ENCODE assay signal across 10 cellular contexts in genomic region chr19:10107254-10107653, GRCh38. TPM values are rescaled to one million over a fixed set of nuclear protein-coding genes. Genes with fewer than 3 reads are reported as not detected.
DNase-seq lines count a peak whose midpoint lies in the region; ATAC-seq, FAIRE-seq and TF ChIP-seq lines count a peak whose summit lies in the region.
"Had no signal": no experiment of that assay in that cellular context is flagged by ENCODE, and none has a peak within 500 bp of the region (broad histone marks: within the 10 kb centered on the region; RNA-seq: fewer than 3 reads in every experiment).

No MANE protein-coding gene starts in this region.

- no peaks in the 10 kb centered on the region for H3K27me3 Mint-ChIP-seq in Caco-2 (ENCODE audit: insufficient read depth, unreplicated experiment)

- peak overlapping the region; percentile 87 for H3K4me3 Mint-ChIP-seq in Caco-2 (ENCODE audit: unreplicated experiment)

- FAIRE-seq in endothelial cell of umbilical vein (lab: Jason Lieb, UNC): no peak

- peak overlapping the region; percentile 43 for H3K27ac ChIP-seq in OCI-LY3 (ENCODE audit: low read length)
- H3K27ac ChIP-seq in endothelial cell of umbilical vein (ENCODE audit: insufficient read depth, low read depth, low read length): peak overlapping the region; percentile 50
- H3K27ac ChIP-seq in osteoblast (ENCODE audit: low read depth, low read length): peak overlapping the region; percentile 88

- TF ChIP-seq POLR2A in endothelial cell of umbilical vein (IDR thresholded peaks at IDR 0.05; ENCODE audit: low read depth, low read length): no peak

- no TSS peak for BruUV-seq in Caco-2 (replicated peaks; lab: Mats Ljungman, UMichigan)
- BruUV-seq in endothelial cell of umbilical vein (replicated peaks; lab: Mats Ljungman, UMichigan): no TSS peak

- H3K4me1 ChIP-seq in Caco-2: no peaks in the 10 kb centered on the region; the same call in 1 of the 2 replicates
- peaks cover 52% of the 10 kb centered on the region for H3K4me1 ChIP-seq in OCI-LY3 (ENCODE audit: low read length)
- H3K4me1 ChIP-seq in endothelial cell of umbilical vein (ENCODE audit: control insufficient read depth, extremely low read depth, insufficient read depth, low read length): peaks cover 9% of the 10 kb centered on the region
- H3K4me1 ChIP-seq in osteoblast (ENCODE audit: insufficient read depth, low read length): peaks cover 10% of the 10 kb centered on the region

- H3K36me3 Mint-ChIP-seq in Caco-2 (ENCODE audit: insufficient read depth, unreplicated experiment): peaks cover 64% of the 10 kb centered on the region

- no peaks in the 10 kb centered on the region for H3K9me3 ChIP-seq in Caco-2
- H3K9me3 ChIP-seq in OCI-LY3 (ENCODE audit: insufficient read depth, low read length): no peaks in the 10 kb centered on the region
- H3K9me3 ChIP-seq in endothelial cell of umbilical vein (replicated peaks; ENCODE audit: control insufficient read depth, insufficient read depth, low read length): no peaks in the 10 kb centered on the region
- H3K9me3 ChIP-seq in osteoblast (ENCODE audit: low read depth, low read length): no peaks in the 10 kb centered on the region

- H3K4me3 ChIP-seq in Caco-2 (ENCODE audit: low read depth, low read length): peak overlapping the region; percentile 92
- peak overlapping the region; percentile 91 for H3K4me3 ChIP-seq in OCI-LY3 (ENCODE audit: low read length)
- peak overlapping the region; percentile 87 to 98 (median 95) for H3K4me3 ChIP-seq in endothelial cell of umbilical vein (replicated peaks in 1 of 3; ENCODE audit: insufficient read depth in 1 of 3, low read depth in 1 of 3, low read length in 3 of 3)
- peak overlapping the region; percentile 93 for H3K4me3 ChIP-seq in osteoblast (ENCODE audit: insufficient read depth, low read length)

- no peaks in the 10 kb centered on the region for H3K9me1 ChIP-seq in endothelial cell of umbilical vein (replicated peaks; ENCODE audit: control insufficient read depth, extremely low read depth, insufficient read depth, low read length)

- intact Hi-C loops in Caco-2 (cut with micrococcal nuclease; ENCODE audit: unreplicated experiment): no loop called here
- intact Hi-C loops in endothelial cell of umbilical vein (cut with micrococcal nuclease): loop anchor here (10.0 kb wide), 1 partner anchor 88 kb away; the partner anchor contains the start of gene DNMT1

- DNase-seq in Caco-2 (no peak), endothelial cell of umbilical vein (ENCODE audit: low read depth, low spot score) (no peak), osteoblast (ENCODE audit: insufficient read length, low spot score, missing footprints) (peak; percentile 61), COR-L47 (lab: John Stamatoyannopoulos, UW) (no peak)
- no peak for DNase-seq in activated CD4-positive, alpha-beta T cell treated with anti-CD3 and anti-CD28 coated beads, Interleukin-2, amount 50 U/mL, for 1 hour
- DNase-seq: amygdala, NCI-H187 treated with DMSO at 0.1 percent for 48 hours had no signal

- ATAC-seq in HG03378 (IDR thresholded peaks at IDR 0.05; ENCODE audit: unreplicated experiment) (no peak), HG02798 (IDR thresholded peaks at IDR 0.05; ENCODE audit: poor library complexity, unreplicated experiment) (no peak)

- peaks cover 2% of the 10 kb centered on the region; the same call in 1 of the 2 replicates for H3K36me3 ChIP-seq in Caco-2 (ENCODE audit: control insufficient read depth, insufficient read depth, low read length)
- H3K36me3 ChIP-seq in OCI-LY3 (replicated peaks; ENCODE audit: low read depth, low read length): peaks cover 43% of the 10 kb centered on the region
- H3K36me3 ChIP-seq in endothelial cell of umbilical vein (ENCODE audit: control insufficient read depth in 2 of 2, extremely low read depth in 1 of 2, insufficient read depth in 2 of 2, low read length in 2 of 2): peaks cover 8 to 31% of the 10 kb centered on the region in 2 experiments
- peaks cover 39% of the 10 kb centered on the region for H3K36me3 ChIP-seq in osteoblast (ENCODE audit: insufficient read depth, low read length)

- no peak overlapping the region for H2AFZ ChIP-seq in OCI-LY3 (ENCODE audit: low read depth, low read length)
- H2AFZ ChIP-seq in endothelial cell of umbilical vein (ENCODE audit: low read depth, low read length): no peak overlapping the region
- no peak overlapping the region for H2AFZ ChIP-seq in osteoblast (ENCODE audit: low read length)

- POLR2A ChIA-PET in Caco-2 (lab: Charles Lee): no interaction called here
- POLR2A ChIA-PET in endothelial cell of umbilical vein (lab: Charles Lee): interaction anchor here (1.9 kb wide), 1 partner anchor 11 kb away, joined by 11 read pairs; no protein-coding TSS in a partner anchor

- H3K4me2 ChIP-seq in OCI-LY3 (ENCODE audit: low read length): peak overlapping the region; percentile 96
- H3K4me2 ChIP-seq in endothelial cell of umbilical vein (ENCODE audit: insufficient read depth, low read length): peak overlapping the region; percentile 95
- peak overlapping the region; percentile 94 for H3K4me2 ChIP-seq in osteoblast (ENCODE audit: insufficient read depth, low read length)

- H3K27me3 ChIP-seq in Caco-2 (replicated peaks; ENCODE audit: control insufficient read depth, insufficient read depth, low read length): no peaks in the 10 kb centered on the region
- no peaks in the 10 kb centered on the region for H3K27me3 ChIP-seq in OCI-LY3 (ENCODE audit: low read depth, low read length)
- no peaks in the 10 kb centered on the region for H3K27me3 ChIP-seq in endothelial cell of umbilical vein (ENCODE audit: control insufficient read depth in 2 of 2, insufficient read depth in 2 of 2, low read length in 2 of 2)
- no peaks in the 10 kb centered on the region for H3K27me3 ChIP-seq in osteoblast (ENCODE audit: insufficient read depth, low read length)

- TF ChIP-seq CTCF in Caco-2 (IDR thresholded peaks at IDR 0.05; ENCODE audit: insufficient read depth in 1 of 2, low read depth in 1 of 2, low read length in 1 of 2, severe bottlenecking in 1 of 2, unreplicated experiment in 1 of 2) (no peak), OCI-LY3 (IDR thresholded peaks at IDR 0.05; ENCODE audit: low read depth, low read length) (no peak), endothelial cell of umbilical vein (IDR thresholded peaks at IDR 0.05; ENCODE audit: extremely low read depth in 1 of 2, insufficient read depth in 1 of 2, low read depth in 1 of 2, low read length in 2 of 2) (no peak), osteoblast (IDR thresholded peaks at IDR 0.05; ENCODE audit: extremely low read depth, low read depth, low read length) (no peak)

- H3K9ac ChIP-seq in OCI-LY3 (ENCODE audit: low read length): peak overlapping the region; percentile 95
- peak overlapping the region; percentile 85 for H3K9ac ChIP-seq in endothelial cell of umbilical vein (replicated peaks; ENCODE audit: extremely low read depth, insufficient read depth, low read length)

- CTCF ChIA-PET in Caco-2 (lab: Charles Lee) (interaction anchor here (0.6 kb wide), 1 partner anchor 152 kb away, joined by 3 read pairs; no protein-coding TSS in a partner anchor), endothelial cell of umbilical vein (lab: Charles Lee) (interaction anchor here (0.6 to 2.1 kb wide), 2 partner anchors 12 to 125 kb away, joined by 3 to 13 read pairs; no protein-coding TSS in a partner anchor)

- H3K9me3 Mint-ChIP-seq in Caco-2 (ENCODE audit: unreplicated experiment): no peaks in the 10 kb centered on the region

- peaks cover 40% of the 10 kb centered on the region for H3K79me2 ChIP-seq in OCI-LY3 (ENCODE audit: low read length)
- H3K79me2 ChIP-seq in endothelial cell of umbilical vein (ENCODE audit: control insufficient read depth, insufficient read depth, low read length): peaks cover 28% of the 10 kb centered on the region
- peaks cover 29% of the 10 kb centered on the region for H3K79me2 ChIP-seq in osteoblast (ENCODE audit: insufficient read depth, low read length)

- dilution Hi-C loops in endothelial cell of umbilical vein (cut with MboI; ENCODE audit: extremely low pct_ligation_motif_present, low sequenced_read_pairs): no loop called here

- peak overlapping the region; percentile 85 for H3K27ac Mint-ChIP-seq in Caco-2 (ENCODE audit: unreplicated experiment)

- peaks cover 11% of the 10 kb centered on the region for H3K4me1 Mint-ChIP-seq in Caco-2 (ENCODE audit: low read depth, unreplicated experiment)

- H4K20me1 ChIP-seq in OCI-LY3 (ENCODE audit: insufficient read depth, low read length) (no peaks in the 10 kb centered on the region; the same call in 1 of the 2 replicates), endothelial cell of umbilical vein (replicated peaks; ENCODE audit: control insufficient read depth, extremely low read depth, insufficient read depth, low read length) (no peaks in the 10 kb centered on the region), osteoblast (ENCODE audit: insufficient read depth, low read length) (peaks cover 6% of the 10 kb centered on the region)

RNA-seq across cellular contexts. Expression of gene PPAN, which starts 1.1 kb away (rescaled TPM):
- total RNA-seq in Caco-2 (2022) (61.0 and 62.8 TPM in 2 replicates), endothelial cell of umbilical vein (50.4 and 51.6 TPM in 2 replicates), osteoblast (19.2 and 20.9 TPM in 2 replicates)
- 27.6 and 30.1 TPM in 2 replicates for polyA plus RNA-seq in endothelial cell of umbilical vein
- 21.2 and 23.0 TPM in 2 replicates for polyA plus RNA-seq in endothelial cell of umbilical vein (2011; cell fraction: cytosol; rRNA removed)
- 51.0 and 57.7 TPM in 2 replicates for polyA plus RNA-seq in endothelial cell of umbilical vein (2011; cell fraction: nucleus; rRNA removed)
- polyA plus RNA-seq in endothelial cell of umbilical vein (2012): 22.0 and 31.9 TPM in 2 replicates
- polyA minus RNA-seq in endothelial cell of umbilical vein: 42.2 and 48.6 TPM in 2 replicates
- 66.6 TPM for polyA minus RNA-seq in endothelial cell of umbilical vein (2011; cell fraction: cytosol; rRNA and poly(A)+ RNA removed)
- 28.7 and 43.4 TPM in 2 replicates for polyA minus RNA-seq in endothelial cell of umbilical vein (2011; cell fraction: nucleus; rRNA and poly(A)+ RNA removed)

RNA-seq across cellular contexts. Expression of gene P2RY11, which starts 4.2 kb away (rescaled TPM):
- total RNA-seq in Caco-2 (2022): 18.4 and 18.6 TPM in 2 replicates
- total RNA-seq in endothelial cell of umbilical vein: 10.7 and 14.6 TPM in 2 replicates
- 3.6 and 5.4 TPM in 2 replicates for polyA plus RNA-seq in endothelial cell of umbilical vein
- 1.5 and 2.9 TPM in 2 replicates for polyA plus RNA-seq in endothelial cell of umbilical vein (2011; cell fraction: cytosol; rRNA removed)
- 14.2 and 14.5 TPM in 2 replicates for polyA plus RNA-seq in endothelial cell of umbilical vein (2011; cell fraction: nucleus; rRNA removed)
- 2.6 and 5.6 TPM in 2 replicates for polyA plus RNA-seq in endothelial cell of umbilical vein (2012)
- 4.0 and 5.1 TPM in 2 replicates for polyA minus RNA-seq in endothelial cell of umbilical vein
- polyA minus RNA-seq in endothelial cell of umbilical vein (2011; cell fraction: cytosol; rRNA and poly(A)+ RNA removed): 21.9 TPM
- polyA minus RNA-seq in endothelial cell of umbilical vein (2011; cell fraction: nucleus; rRNA and poly(A)+ RNA removed): 5.0 and 13.9 TPM in 2 replicates
- total RNA-seq in osteoblast: 2.1 and 2.2 TPM in 2 replicates

RNA-seq across cellular contexts. Expression of gene ANGPTL6, which starts 4.8 kb away (rescaled TPM):
- total RNA-seq in Caco-2 (2022) (0.23 and 0.49 TPM in 2 replicates), endothelial cell of umbilical vein (not detected in 2 replicates), osteoblast (not detected in 2 replicates)
- polyA plus RNA-seq in endothelial cell of umbilical vein: 0.15 and 0.32 TPM in 2 replicates
- polyA plus RNA-seq in endothelial cell of umbilical vein (2011; cell fraction: cytosol; rRNA removed): 0.08 and 0.10 TPM in 2 replicates
- 0.34 TPM in 1 of 2 replicates, not detected in the other for polyA plus RNA-seq in endothelial cell of umbilical vein (2011; cell fraction: nucleus; rRNA removed)
- not detected in 2 replicates for polyA plus RNA-seq in endothelial cell of umbilical vein (2012)
- not detected in 2 replicates for polyA minus RNA-seq in endothelial cell of umbilical vein
- not detected for polyA minus RNA-seq in endothelial cell of umbilical vein (2011; cell fraction: cytosol; rRNA and poly(A)+ RNA removed)
- polyA minus RNA-seq in endothelial cell of umbilical vein (2011; cell fraction: nucleus; rRNA and poly(A)+ RNA removed): not detected in 2 replicates

RNA-seq across cellular contexts. Expression of gene EIF3G, which starts 12.4 kb away (rescaled TPM):
- total RNA-seq in Caco-2 (2022) (214 and 229 TPM in 2 replicates), endothelial cell of umbilical vein (213 and 217 TPM in 2 replicates), osteoblast (226 and 252 TPM in 2 replicates)
- polyA plus RNA-seq in endothelial cell of umbilical vein: 253 and 294 TPM in 2 replicates
- 211 and 218 TPM in 2 replicates for polyA plus RNA-seq in endothelial cell of umbilical vein (2011; cell fraction: cytosol; rRNA removed)
- polyA plus RNA-seq in endothelial cell of umbilical vein (2011; cell fraction: nucleus; rRNA removed): 484 and 500 TPM in 2 replicates
- 179 and 217 TPM in 2 replicates for polyA plus RNA-seq in endothelial cell of umbilical vein (2012)
- 67.6 and 74.9 TPM in 2 replicates for polyA minus RNA-seq in endothelial cell of umbilical vein
- 87.3 TPM for polyA minus RNA-seq in endothelial cell of umbilical vein (2011; cell fraction: cytosol; rRNA and poly(A)+ RNA removed)
- polyA minus RNA-seq in endothelial cell of umbilical vein (2011; cell fraction: nucleus; rRNA and poly(A)+ RNA removed): 57.2 and 87.4 TPM in 2 replicates

RNA-seq across cellular contexts. Expression of gene SHFL, which starts 21.1 kb away (rescaled TPM):
- total RNA-seq in Caco-2 (2022) (3.6 and 6.2 TPM in 2 replicates), endothelial cell of umbilical vein (23.6 and 34.4 TPM in 2 replicates), osteoblast (20.6 and 22.4 TPM in 2 replicates)
- 36.9 and 40.0 TPM in 2 replicates for polyA plus RNA-seq in endothelial cell of umbilical vein
- polyA plus RNA-seq in endothelial cell of umbilical vein (2011; cell fraction: cytosol; rRNA removed): 18.6 and 27.1 TPM in 2 replicates
- polyA plus RNA-seq in endothelial cell of umbilical vein (2011; cell fraction: nucleus; rRNA removed): 86.2 and 88.9 TPM in 2 replicates
- polyA plus RNA-seq in endothelial cell of umbilical vein (2012): 18.2 and 24.4 TPM in 2 replicates
- 13.6 and 17.4 TPM in 2 replicates for polyA minus RNA-seq in endothelial cell of umbilical vein
- polyA minus RNA-seq in endothelial cell of umbilical vein (2011; cell fraction: cytosol; rRNA and poly(A)+ RNA removed): 14.0 TPM
- 9.6 and 12.3 TPM in 2 replicates for polyA minus RNA-seq in endothelial cell of umbilical vein (2011; cell fraction: nucleus; rRNA and poly(A)+ RNA removed)
